In the genomic region with DNA sequence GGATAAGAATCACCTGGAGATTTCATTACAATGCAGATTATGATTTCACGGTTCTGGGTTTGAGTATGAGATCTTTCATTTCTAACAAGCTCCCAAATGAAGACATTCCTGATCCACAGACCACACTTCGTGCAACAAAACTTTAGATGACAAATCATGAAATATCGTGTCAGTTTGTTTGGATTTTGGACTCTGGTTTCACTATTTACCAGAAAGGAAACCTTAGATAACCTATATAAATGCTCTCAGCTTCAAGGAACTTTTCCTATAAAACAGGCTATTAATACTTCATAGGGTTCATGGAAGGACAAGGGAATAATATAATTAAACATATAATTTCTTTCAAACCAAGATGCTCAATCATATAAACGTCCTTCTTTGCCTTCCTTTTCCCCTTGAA, we compare ENCODE assay signal across 29 cellular contexts.
"Had no signal": no experiment of that assay in that cellular context is flagged by ENCODE, and none has a peak within 500 bp of the region (broad histone marks: within the 10 kb centered on the region; RNA-seq: fewer than 3 reads in every experiment).

No MANE protein-coding gene starts in this region.

- H3K27me3 ChIP-seq: left lung, neural progenitor cell, ovary, right atrium auricular region, right lobe of liver, thyroid gland, transverse colon, upper lobe of left lung, vagina had no signal

- H3K27ac Mint-ChIP-seq: immature natural killer cell; mesothelial cell of epicardium; naive B cell; natural killer cell; nephron progenitor cell; neural progenitor cell; progenitor cell of endocrine pancreas; stimulated activated memory B cell treated with anti-CD40 and anti-IgM and Interleukin-4, amounts not matched to agents 10 μg/mL and 1 μg/mL and 100 μg/mL, for 72 hours; stimulated activated naive CD8-positive, alpha-beta T cell treated with anti-CD3 and anti-CD28 coated beads, Interleukin-15, amount 100 ng/mL, for 72 hours had no signal

- ATAC-seq: left colon; left lung; natural killer cell; right lobe of liver; stimulated activated memory B cell treated with anti-CD40 and anti-IgM and Interleukin-4, amounts not matched to agents 10 μg/mL and 1 μg/mL and 100 μg/mL, for 72 hours; stimulated activated naive CD8-positive, alpha-beta T cell treated with anti-CD3 and anti-CD28 coated beads, Interleukin-15, amount 100 ng/mL, for 72 hours had no signal

- H3K9me3 ChIP-seq: left lung, ovary, right atrium auricular region, right lobe of liver, thyroid gland, transverse colon, upper lobe of left lung, vagina had no signal

- H2AFZ ChIP-seq: neural progenitor cell had no signal

- H3K4me1 ChIP-seq: left lung, neural progenitor cell, right atrium auricular region, right lobe of liver, thyroid gland, transverse colon, upper lobe of left lung, vagina had no signal

- H3K4me1 Mint-ChIP-seq: immature natural killer cell; naive B cell; natural killer cell; nephron progenitor cell; stimulated activated memory B cell treated with anti-CD40 and anti-IgM and Interleukin-4, amounts not matched to agents 10 μg/mL and 1 μg/mL and 100 μg/mL, for 72 hours; stimulated activated naive CD8-positive, alpha-beta T cell treated with anti-CD3 and anti-CD28 coated beads, Interleukin-15, amount 100 ng/mL, for 72 hours had no signal

- H3K9me3 Mint-ChIP-seq: nephron progenitor cell had no signal

- H3K4me3 Mint-ChIP-seq: immature natural killer cell; mesothelial cell of epicardium; naive B cell; natural killer cell; nephron progenitor cell; neural progenitor cell; stimulated activated memory B cell treated with anti-CD40 and anti-IgM and Interleukin-4, amounts not matched to agents 10 μg/mL and 1 μg/mL and 100 μg/mL, for 72 hours; stimulated activated naive CD8-positive, alpha-beta T cell treated with anti-CD3 and anti-CD28 coated beads, Interleukin-15, amount 100 ng/mL, for 72 hours had no signal

- H3K27ac ChIP-seq: left lung, neural progenitor cell, ovary, right atrium auricular region, right lobe of liver, thyroid gland, transverse colon, upper lobe of left lung, vagina had no signal

- H3K4me3 ChIP-seq: left lung, lung, neural progenitor cell, ovary, right atrium auricular region, right lobe of liver, smooth muscle cell, thyroid gland, transverse colon, upper lobe of left lung, vagina had no signal

- DNase-seq: hypothalamus; immature natural killer cell; kidney; left colon; left lung; mesendoderm; naive B cell; natural killer cell; nephron progenitor cell; ovary; right lobe of liver; stimulated activated CD4-positive, alpha-beta T cell treated with anti-CD3 and anti-CD28 coated beads, Interleukin-1b, Interleukin-23, amount 100 ng/mL, for 48 hours; stimulated activated CD4-positive, alpha-beta T cell treated with anti-CD3 and anti-CD28 coated beads, Interleukin-2, amount 100 ng/mL, for 48 hours; stimulated activated CD4-positive, alpha-beta T cell treated with anti-CD3 and anti-CD28 coated beads, Interleukin-4, amount 100 ng/mL, for 4 hours; stimulated activated CD8-positive, alpha-beta memory T cell treated with anti-CD3 and anti-CD28 coated beads, Interleukin-4, amount 100 ng/mL, for 48 hours; stimulated activated naive CD4-positive, alpha-beta T cell treated with Interleukin-2 at 50 U/mL for 16 hours; stimulated activated naive CD8-positive, alpha-beta T cell treated with anti-CD3 and anti-CD28 coated beads, Interleukin-15, amount 100 ng/mL, for 72 hours; substantia nigra; thyroid gland; transverse colon; upper lobe of left lung had no signal

- H3K36me3 ChIP-seq: left lung, neural progenitor cell, ovary, right atrium auricular region, right lobe of liver, thyroid gland, transverse colon, upper lobe of left lung, vagina had no signal

- H3K27me3 Mint-ChIP-seq: naive B cell; progenitor cell of endocrine pancreas; stimulated activated memory B cell treated with anti-CD40 and anti-IgM and Interleukin-4, amounts not matched to agents 10 μg/mL and 1 μg/mL and 100 μg/mL, for 72 hours; stimulated activated naive CD8-positive, alpha-beta T cell treated with anti-CD3 and anti-CD28 coated beads, Interleukin-15, amount 100 ng/mL, for 72 hours had no signal

- H3K4me2 ChIP-seq: neural progenitor cell, smooth muscle cell had no signal

- H3K36me3 Mint-ChIP-seq: immature natural killer cell; naive B cell; natural killer cell; neural progenitor cell; stimulated activated memory B cell treated with anti-CD40 and anti-IgM and Interleukin-4, amounts not matched to agents 10 μg/mL and 1 μg/mL and 100 μg/mL, for 72 hours had no signal
